Comparison of ENCODE assay signal across 2 cellular contexts in the genomic region with DNA sequence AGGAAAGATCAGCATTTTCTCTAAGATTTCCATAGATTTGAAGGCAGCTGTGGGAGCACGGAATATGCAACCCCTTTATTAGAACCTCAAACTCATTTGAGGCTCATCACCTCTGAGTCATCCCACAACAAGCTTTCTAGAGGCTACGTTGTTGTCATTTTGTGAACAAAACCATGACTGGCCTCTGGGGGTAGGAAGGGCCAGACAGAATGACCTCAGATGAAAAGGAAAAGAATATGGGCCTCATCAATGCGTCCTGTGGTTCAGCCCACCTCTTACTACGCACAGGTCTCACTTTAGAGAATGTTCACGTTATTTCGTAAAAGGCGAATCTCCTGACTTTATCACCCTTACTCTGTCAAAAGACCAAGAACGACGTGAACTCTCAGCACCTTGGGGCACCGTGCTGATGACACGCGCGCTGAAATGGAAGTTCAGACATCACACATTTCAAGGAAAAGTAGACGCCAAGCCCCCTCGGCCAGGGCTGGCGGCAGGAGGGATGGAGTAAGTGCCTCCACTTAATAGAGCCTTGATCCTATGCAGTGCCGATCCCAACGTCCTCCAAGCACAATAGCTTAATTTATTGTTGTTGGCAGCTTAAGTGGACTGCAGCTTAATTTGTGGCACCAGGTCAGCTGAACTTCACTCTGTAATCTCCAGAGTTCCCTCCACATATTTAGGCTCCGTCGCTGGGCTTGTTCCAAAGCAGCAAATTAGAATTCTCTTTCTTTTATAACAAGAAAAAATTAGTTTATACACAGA.
TF ChIP-seq lines count a peak whose summit lies in the region.

No MANE protein-coding gene starts in this region.

TF ChIP-seq in A549, 52 proteins besides CTCF, POLR2A, EP300 and RAD21 (continued from another document):
- TF ChIP-seq, protein P1, sequence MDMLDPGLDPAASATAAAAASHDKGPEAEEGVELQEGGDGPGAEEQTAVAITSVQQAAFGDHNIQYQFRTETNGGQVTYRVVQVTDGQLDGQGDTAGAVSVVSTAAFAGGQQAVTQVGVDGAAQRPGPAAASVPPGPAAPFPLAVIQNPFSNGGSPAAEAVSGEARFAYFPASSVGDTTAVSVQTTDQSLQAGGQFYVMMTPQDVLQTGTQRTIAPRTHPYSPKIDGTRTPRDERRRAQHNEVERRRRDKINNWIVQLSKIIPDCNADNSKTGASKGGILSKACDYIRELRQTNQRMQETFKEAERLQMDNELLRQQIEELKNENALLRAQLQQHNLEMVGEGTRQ (IDR thresholded peaks at IDR 0.05) = no peak
- TF ChIP-seq FOSL2 (IDR thresholded peaks at IDR 0.05) = no peak
- TF ChIP-seq FOSL2 (CRISPR knock-in tag; IDR thresholded peaks at IDR 0.05) = peak; percentile 19; the same call in 1 of the 2 replicates
TF ChIP-seq in A549: peak in this region for 1.

TF ChIP-seq in GM12878, 131 proteins besides CTCF, POLR2A, EP300 and RAD21 (continued from another document):
- TF ChIP-seq, protein P2, sequence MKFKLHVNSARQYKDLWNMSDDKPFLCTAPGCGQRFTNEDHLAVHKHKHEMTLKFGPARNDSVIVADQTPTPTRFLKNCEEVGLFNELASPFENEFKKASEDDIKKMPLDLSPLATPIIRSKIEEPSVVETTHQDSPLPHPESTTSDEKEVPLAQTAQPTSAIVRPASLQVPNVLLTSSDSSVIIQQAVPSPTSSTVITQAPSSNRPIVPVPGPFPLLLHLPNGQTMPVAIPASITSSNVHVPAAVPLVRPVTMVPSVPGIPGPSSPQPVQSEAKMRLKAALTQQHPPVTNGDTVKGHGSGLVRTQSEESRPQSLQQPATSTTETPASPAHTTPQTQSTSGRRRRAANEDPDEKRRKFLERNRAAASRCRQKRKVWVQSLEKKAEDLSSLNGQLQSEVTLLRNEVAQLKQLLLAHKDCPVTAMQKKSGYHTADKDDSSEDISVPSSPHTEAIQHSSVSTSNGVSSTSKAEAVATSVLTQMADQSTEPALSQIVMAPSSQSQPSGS (IDR thresholded peaks at IDR 0.05; ENCODE audit: low read length) = no peak
- TF ChIP-seq TCF3 (IDR thresholded peaks at IDR 0.05; ENCODE audit: borderline replicate concordance, insufficient read depth, low read depth, low read length) = no peak
- no peak for TF ChIP-seq ETV6 (conservative IDR thresholded peaks at IDR 0.05 in 1 of 2, IDR thresholded peaks at IDR 0.05 in 1 of 2; ENCODE audit: borderline replicate concordance in 1 of 2, low read depth in 1 of 2)
- no peak for TF ChIP-seq SREBF2 (IDR thresholded peaks at IDR 0.05; ENCODE audit: low read length)
- TF ChIP-seq HDAC6 (IDR thresholded peaks at IDR 0.05; ENCODE audit: unreplicated experiment) = no peak
- no peak for TF ChIP-seq NFXL1 (IDR thresholded peaks at IDR 0.05; ENCODE audit: borderline replicate concordance)
- no peak for TF ChIP-seq ASH2L (IDR thresholded peaks at IDR 0.05; ENCODE audit: borderline replicate concordance, low read depth)
